ENCODE assay signal across 16 cellular contexts in genomic region chr2:27054721-27055120, GRCh38. TPM values are rescaled to one million over a fixed set of nuclear protein-coding genes. Genes with fewer than 3 reads are reported as not detected.
DNase-seq lines count a peak whose midpoint lies in the region; ATAC-seq and TF ChIP-seq lines count a peak whose summit lies in the region.
"Had no signal": no experiment of that assay in that cellular context is flagged by ENCODE, and none has a peak within 500 bp of the region (broad histone marks: within the 10 kb centered on the region; RNA-seq: fewer than 3 reads in every experiment).

No MANE protein-coding gene starts in this region.

- no peak overlapping the region for H3K27ac ChIP-seq in CD4-positive, alpha-beta T cell (ENCODE audit: low read depth, low read length)
- no peak overlapping the region for H3K27ac ChIP-seq in sigmoid colon
- H3K27ac ChIP-seq: BLaER1 treated with 17β-estradiol and CSF1 and Interleukin-3, amounts not matched to agents 10 nM and 100 nM had no signal

- peak overlapping the region; percentile 58 for H3K4me3 Mint-ChIP-seq in CD4-positive, alpha-beta T cell
- no peak overlapping the region for H3K4me3 Mint-ChIP-seq in Calu3 (ENCODE audit: low read depth, unreplicated experiment)
- peak overlapping the region; percentile 2 for H3K4me3 Mint-ChIP-seq in glutamatergic neuron (ENCODE audit: unreplicated experiment)
- H3K4me3 Mint-ChIP-seq: B cell, GM23338 had no signal

- CTCF ChIA-PET in CD4-positive, alpha-beta T cell (lab: Charles Lee), result interaction anchor here (1.4 kb wide), 1 partner anchor 17 kb away, joined by 4 read pairs; the partner anchor contains the start of gene OST4
- CTCF ChIA-PET in Calu3 (lab: Charles Lee), result no interaction called here

- H3K9me3 ChIP-seq in CD4-positive, alpha-beta T cell (ENCODE audit: control insufficient read depth, low read length), result no peaks in the 10 kb centered on the region
- H3K9me3 ChIP-seq in sigmoid colon (no peaks in the 10 kb centered on the region), mucosa of descending colon (no peaks in the 10 kb centered on the region)
- H3K9me3 ChIP-seq: BLaER1 treated with 17β-estradiol and CSF1 and Interleukin-3, amounts not matched to agents 10 nM and 100 nM; Caco-2 had no signal

- BruUV-seq in Calu3 (replicated peaks; lab: Mats Ljungman, UMichigan), result no TSS peak

- TF ChIP-seq CTCF in CD4-positive, alpha-beta T cell (IDR thresholded peaks at IDR 0.05), result no peak
- no peak for TF ChIP-seq CTCF in Calu3 (IDR thresholded peaks at IDR 0.05; ENCODE audit: unreplicated experiment)
- no peak for TF ChIP-seq CTCF in glutamatergic neuron (IDR thresholded peaks at IDR 0.05; ENCODE audit: partially characterized antibody, unreplicated experiment)
- TF ChIP-seq CTCF in sigmoid colon (IDR thresholded peaks at IDR 0.05), result no peak
- no peak for TF ChIP-seq CTCF in mucosa of descending colon (IDR thresholded peaks at IDR 0.05)

- 95 to 97% methylated on average over 11 of the region's 11 CpGs for WGBS in sigmoid colon, 2 donors

- H3K9me3 Mint-ChIP-seq in CD4-positive, alpha-beta T cell, result no peaks in the 10 kb centered on the region
- no peaks in the 10 kb centered on the region for H3K9me3 Mint-ChIP-seq in Calu3 (ENCODE audit: low read depth, unreplicated experiment)
- H3K9me3 Mint-ChIP-seq in glutamatergic neuron (ENCODE audit: unreplicated experiment), result peaks cover 17% of the 10 kb centered on the region
- no peaks in the 10 kb centered on the region for H3K9me3 Mint-ChIP-seq in activated naive CD4-positive, alpha-beta T cell treated with anti-CD3 and anti-CD28 coated beads, Interleukin-2, amount 50 U/mL, for 72 hours

- peaks cover 52% of the 10 kb centered on the region for H3K36me3 Mint-ChIP-seq in CD4-positive, alpha-beta T cell (ENCODE audit: low read depth)
- H3K36me3 Mint-ChIP-seq in Calu3 (ENCODE audit: insufficient read depth, unreplicated experiment) (peaks cover 75% of the 10 kb centered on the region), glutamatergic neuron (ENCODE audit: unreplicated experiment) (peaks cover 9% of the 10 kb centered on the region)
- peaks cover 10 to 21% of the 10 kb centered on the region in 2 donors for H3K36me3 Mint-ChIP-seq in activated naive CD4-positive, alpha-beta T cell treated with anti-CD3 and anti-CD28 coated beads, Interleukin-2, amount 50 U/mL, for 72 hours

- intact Hi-C loops in CD4-positive, alpha-beta T cell (cut with DNase I, micrococcal nuclease), result loop anchor here in 1 of 2 experiments (5.0 kb wide), 1 partner anchor 158 kb away; the partner anchor contains the start of genes ATRAID and SLC5A6
- intact Hi-C loops in Calu3 (cut with micrococcal nuclease; ENCODE audit: unreplicated experiment), result no loop called here
- intact Hi-C loops in sigmoid colon (cut with DNase I), result no loop called here
- intact Hi-C loops in mucosa of descending colon (cut with DNase I, micrococcal nuclease), result no loop called here

- H3K36me3 ChIP-seq in sigmoid colon (peaks cover 12 to 64% (median 23%) of the 10 kb centered on the region in 4 donors), mucosa of descending colon (ENCODE audit: low read depth) (no peaks in the 10 kb centered on the region)

- no peaks in the 10 kb centered on the region for H3K27me3 ChIP-seq in CD4-positive, alpha-beta T cell (ENCODE audit: control insufficient read depth, insufficient read depth, low read length)
- no peaks in the 10 kb centered on the region for H3K27me3 ChIP-seq in sigmoid colon
- H3K27me3 ChIP-seq: BLaER1 treated with 17β-estradiol and CSF1 and Interleukin-3, amounts not matched to agents 10 nM and 100 nM had no signal

- no peak for TF ChIP-seq POLR2A in sigmoid colon (IDR thresholded peaks at IDR 0.05)

- H3K4me1 ChIP-seq in sigmoid colon (peaks cover 0 to 21% (median 11%) of the 10 kb centered on the region in 4 donors), mucosa of descending colon (ENCODE audit: low read depth) (peaks cover 8% of the 10 kb centered on the region)

- H3K27me3 Mint-ChIP-seq in CD4-positive, alpha-beta T cell, result peaks cover 15% of the 10 kb centered on the region
- H3K27me3 Mint-ChIP-seq in Calu3 (ENCODE audit: unreplicated experiment) (peaks cover 17% of the 10 kb centered on the region), glutamatergic neuron (ENCODE audit: unreplicated experiment) (peaks cover 20% of the 10 kb centered on the region)

- POLR2A ChIA-PET in CD4-positive, alpha-beta T cell (lab: Charles Lee), result interaction anchor here (1.3 to 13.4 kb wide), 2 partner anchors 16 to 33 kb away, joined by 3 to 301 read pairs; partner anchors contain the start of gene OST4

- TF ChIP-seq EP300 in sigmoid colon (IDR thresholded peaks at IDR 0.05), result no peak

- H3K4me1 Mint-ChIP-seq in CD4-positive, alpha-beta T cell (ENCODE audit: low read depth), result peaks cover 22% of the 10 kb centered on the region
- peaks cover 20% of the 10 kb centered on the region for H3K4me1 Mint-ChIP-seq in Calu3 (ENCODE audit: low read depth, unreplicated experiment)
- H3K4me1 Mint-ChIP-seq in glutamatergic neuron (ENCODE audit: low read depth, unreplicated experiment), result peaks cover 3% of the 10 kb centered on the region

- ATAC-seq in CD4-positive, alpha-beta T cell (ENCODE audit: poor library complexity), result no peak
- ATAC-seq in mucosa of descending colon, result no peak
- ATAC-seq in activated naive CD4-positive, alpha-beta T cell treated with anti-CD3 and anti-CD28 coated beads, Interleukin-2, amount 50 U/mL, for 72 hours, result no peak
- ATAC-seq: GM23338, HepG2 had no signal

- H3K27ac Mint-ChIP-seq in CD4-positive, alpha-beta T cell, result peak overlapping the region; percentile 65
- H3K27ac Mint-ChIP-seq in Calu3 (ENCODE audit: unreplicated experiment), result peak overlapping the region; percentile 24
- H3K27ac Mint-ChIP-seq in glutamatergic neuron (ENCODE audit: unreplicated experiment), result no peak overlapping the region
- H3K27ac Mint-ChIP-seq in activated naive CD4-positive, alpha-beta T cell treated with anti-CD3 and anti-CD28 coated beads, Interleukin-2, amount 50 U/mL, for 72 hours, result peak overlapping the region in 1 of 2 donors; percentile 87
- H3K27ac Mint-ChIP-seq: B cell, GM23338 had no signal

- DNase-seq in CD4-positive, alpha-beta T cell, result no peak
- DNase-seq in Calu3, result no peak
- DNase-seq in glutamatergic neuron, result no peak
- DNase-seq in sigmoid colon, result peak; percentile 33
- DNase-seq in mucosa of descending colon, result no peak
- no peak for DNase-seq in NCI-H510A treated with DMSO at 0.1 percent for 48 hours (lab: John Stamatoyannopoulos, UW)
- no peak for DNase-seq in activated naive CD4-positive, alpha-beta T cell treated with anti-CD3 and anti-CD28 coated beads, Interleukin-2, amount 50 U/mL, for 72 hours (ENCODE audit: low spot score in 2 of 2)
- DNase-seq: Caco-2, DMS153, DMS79, GDM1, HCEC 1CT had no signal

- H3K4me3 ChIP-seq in sigmoid colon (no peak overlapping the region), mucosa of descending colon (no peak overlapping the region)
- H3K4me3 ChIP-seq: BLaER1 treated with 17β-estradiol and CSF1 and Interleukin-3, amounts not matched to agents 10 nM and 100 nM; GM23338 had no signal

RNA-seq across cellular contexts. Expression of gene AGBL5, which starts 3.3 kb away (rescaled TPM):
- total RNA-seq in CD4-positive, alpha-beta T cell, result 10 to 100 TPM; 10.8 to 11.6 TPM
- total RNA-seq in Calu3 (2022), result 20.2 and 25.2 TPM in 2 replicates
- total RNA-seq in glutamatergic neuron (ENCODE audit: unreplicated experiment), result 17.3 TPM
- total RNA-seq in sigmoid colon, result 10 to 100 TPM; 16.8 to 23.3 (median 18.1) TPM
- polyA plus RNA-seq in sigmoid colon, result 10 to 100 TPM; 12.4 to 16.2 (median 13.4) TPM
- total RNA-seq in mucosa of descending colon, result 10 to 100 TPM; 16.7 to 20.0 (median 19.2) TPM
- 10 to 100 TPM; 14.1 to 21.6 TPM for total RNA-seq in activated naive CD4-positive, alpha-beta T cell treated with anti-CD3 and anti-CD28 coated beads, Interleukin-2, amount 50 U/mL, for 72 hours

RNA-seq across cellular contexts. Expression of gene OST4, which starts 16.7 kb away (rescaled TPM):
- total RNA-seq in CD4-positive, alpha-beta T cell, result 100 to 1,000 TPM; 232 to 254 TPM
- total RNA-seq in Calu3 (2022), result 163 and 172 TPM in 2 replicates
- 215 TPM for total RNA-seq in glutamatergic neuron (ENCODE audit: unreplicated experiment)
- 100 to 1,000 TPM; 244 to 428 (median 382) TPM for total RNA-seq in sigmoid colon
- 100 to 1,000 TPM; 366 to 688 (median 635) TPM for polyA plus RNA-seq in sigmoid colon
- total RNA-seq in mucosa of descending colon, result 100 to 1,000 TPM; 245 to 280 (median 254) TPM
- 100 to 1,000 TPM; 263 to 344 TPM for total RNA-seq in activated naive CD4-positive, alpha-beta T cell treated with anti-CD3 and anti-CD28 coated beads, Interleukin-2, amount 50 U/mL, for 72 hours

RNA-seq across cellular contexts. Expression of gene TMEM214, which starts 22.0 kb away (rescaled TPM):
- total RNA-seq in CD4-positive, alpha-beta T cell, result 10 to 100 TPM; 22.0 to 24.6 TPM
- 75.9 and 79.6 TPM in 2 replicates for total RNA-seq in Calu3 (2022)
- total RNA-seq in glutamatergic neuron (ENCODE audit: unreplicated experiment), result 35.8 TPM
- 10 to 100 TPM; 26.4 to 39.4 (median 35.0) TPM for total RNA-seq in sigmoid colon
- polyA plus RNA-seq in sigmoid colon, result 10 to 100 TPM; 16.0 to 65.7 (median 16.2) TPM
- 10 to 100 TPM; 78.9 to 93.3 (median 80.1) TPM for total RNA-seq in mucosa of descending colon
- 10 to 100 TPM; 54.3 to 68.0 TPM for total RNA-seq in activated naive CD4-positive, alpha-beta T cell treated with anti-CD3 and anti-CD28 coated beads, Interleukin-2, amount 50 U/mL, for 72 hours

RNA-seq across cellular contexts. Expression of gene EMILIN1, which starts 23.7 kb away (rescaled TPM):
- under 1 TPM; 0.14 to 0.25 TPM for total RNA-seq in CD4-positive, alpha-beta T cell
- total RNA-seq in Calu3 (2022), result 0.12 and 0.19 TPM in 2 replicates
- 3.2 TPM for total RNA-seq in glutamatergic neuron (ENCODE audit: unreplicated experiment)
- 100 to 1,000 TPM; 156 to 350 (median 279) TPM for total RNA-seq in sigmoid colon
- polyA plus RNA-seq in sigmoid colon, result 10 to 100 TPM in 1 of 3 donors, 1 to 10 TPM in 2; 4.8 to 50.9 (median 5.3) TPM
- 100 to 1,000 TPM in 1 of 3 donors, 10 to 100 TPM in 2; 12.1 to 256 (median 42.3) TPM for total RNA-seq in mucosa of descending colon
- total RNA-seq in activated naive CD4-positive, alpha-beta T cell treated with anti-CD3 and anti-CD28 coated beads, Interleukin-2, amount 50 U/mL, for 72 hours, result under 1 TPM; 0.52 to 0.78 TPM

RNA-seq across cellular contexts. Expression of gene KHK, which starts 31.9 kb away (rescaled TPM):
- 1 to 10 TPM; 4.7 TPM for total RNA-seq in CD4-positive, alpha-beta T cell
- 2.0 and 4.2 TPM in 2 replicates for total RNA-seq in Calu3 (2022)
- 5.3 TPM for total RNA-seq in glutamatergic neuron (ENCODE audit: unreplicated experiment)
- total RNA-seq in sigmoid colon, result 1 to 10 TPM; 1.6 to 5.3 (median 3.8) TPM
- polyA plus RNA-seq in sigmoid colon, result 10 to 100 TPM in 1 of 3 donors, 1 to 10 TPM in 2; 2.4 to 12.7 (median 6.7) TPM
- total RNA-seq in mucosa of descending colon, result 10 to 100 TPM in 1 of 3 donors, 1 to 10 TPM in 2; 6.3 to 14.7 (median 8.1) TPM
- total RNA-seq in activated naive CD4-positive, alpha-beta T cell treated with anti-CD3 and anti-CD28 coated beads, Interleukin-2, amount 50 U/mL, for 72 hours, result 10 to 100 TPM; 10.6 to 16.3 TPM
